Comparison of ENCODE assay signal across 1 cellular context in genomic region chr20:38125157-38126056, GRCh38.
TF ChIP-seq lines count a peak whose summit lies in the region.

No MANE protein-coding gene starts in this region.

TF ChIP-seq in HepG2, 621 proteins besides CTCF, POLR2A, EP300 and RAD21 (continued from another document and continues in another):
- no peak; the same call in 1 of the 2 replicates for TF ChIP-seq ZNF318 (CRISPR knock-in tag; IDR thresholded peaks at IDR 0.05)
- TF ChIP-seq ZNF747 (CRISPR knock-in tag; IDR thresholded peaks at IDR 0.05; ENCODE audit: borderline replicate concordance) = no peak
- TF ChIP-seq MBNL3 (CRISPR knock-in tag; conservative IDR thresholded peaks at IDR 0.05) = no peak
- TF ChIP-seq SNRNP70 (IDR thresholded peaks at IDR 0.05; ENCODE audit: low read depth, low read length) = no peak
- peak; percentile 91 for TF ChIP-seq GATAD2A (CRISPR knock-in tag; IDR thresholded peaks at IDR 0.05)
- peak; percentile 75; the same call in 1 of the 2 replicates for TF ChIP-seq HNRNPL (IDR thresholded peaks at IDR 0.05; ENCODE audit: low read depth, low read length)
- TF ChIP-seq SIN3A (IDR thresholded peaks at IDR 0.05; ENCODE audit: borderline replicate concordance, low read depth, low read length) = no peak; the same call in 1 of the 2 replicates
- no peak for TF ChIP-seq TFE3 (CRISPR knock-in tag; IDR thresholded peaks at IDR 0.05)
- no peak for TF ChIP-seq ZNF263 (CRISPR knock-in tag; IDR thresholded peaks at IDR 0.05)
- TF ChIP-seq ZNF674 (CRISPR knock-in tag; IDR thresholded peaks at IDR 0.05; ENCODE audit: low read depth) = no peak
- peak; percentile 45; the same call in 1 of the 2 replicates for TF ChIP-seq AHDC1 (CRISPR knock-in tag; IDR thresholded peaks at IDR 0.05; ENCODE audit: borderline replicate concordance)
- TF ChIP-seq ATF2 (CRISPR knock-in tag; IDR thresholded peaks at IDR 0.05) = no peak
- TF ChIP-seq DRAP1 (CRISPR knock-in tag; IDR thresholded peaks at IDR 0.05) = peak; percentile 10
- no peak for TF ChIP-seq STAT5B (CRISPR knock-in tag; IDR thresholded peaks at IDR 0.05)
- no peak for TF ChIP-seq ESRRA (CRISPR knock-in tag; IDR thresholded peaks at IDR 0.05; ENCODE audit: low read depth)
- peak; percentile 78; the same call in 1 of the 2 replicates for TF ChIP-seq HMG20A (CRISPR knock-in tag; IDR thresholded peaks at IDR 0.05; ENCODE audit: borderline replicate concordance)
- TF ChIP-seq ZNF883 (CRISPR knock-in tag; IDR thresholded peaks at IDR 0.05; ENCODE audit: not compliant biosample characterization) = no peak
- TF ChIP-seq ZFP37 (CRISPR knock-in tag; IDR thresholded peaks at IDR 0.05; ENCODE audit: borderline replicate concordance) = no peak
- TF ChIP-seq GLI4 (CRISPR knock-in tag; IDR thresholded peaks at IDR 0.05; ENCODE audit: borderline replicate concordance) = no peak
- no peak for TF ChIP-seq ZBTB49 (CRISPR knock-in tag; IDR thresholded peaks at IDR 0.05; ENCODE audit: borderline replicate concordance)
- no peak for TF ChIP-seq ZNF563 (CRISPR knock-in tag; IDR thresholded peaks at IDR 0.05)
- TF ChIP-seq MLLT10 (CRISPR knock-in tag; IDR thresholded peaks at IDR 0.05) = no peak
- TF ChIP-seq UBTF (CRISPR knock-in tag; IDR thresholded peaks at IDR 0.05) = no peak; the same call in none of the 2 replicates
